ENCODE assay signal across 16 cellular contexts in genomic region chr13:90336507-90336906, GRCh38.
DNase-seq lines count a peak whose midpoint lies in the region; ATAC-seq, FAIRE-seq and TF ChIP-seq lines count a peak whose summit lies in the region.
"Had no signal": no experiment of that assay in that cellular context is flagged by ENCODE, and none has a peak within 500 bp of the region (broad histone marks: within the 10 kb centered on the region; RNA-seq: fewer than 3 reads in every experiment).

No MANE protein-coding gene starts in this region.

- H4K20me1 ChIP-seq in keratinocyte (ENCODE audit: control insufficient read depth, extremely low read depth, insufficient read depth, low read length): no peaks in the 10 kb centered on the region
- H4K20me1 ChIP-seq in OCI-LY7 (ENCODE audit: insufficient read depth, low read length): no peaks in the 10 kb centered on the region

- POLR2A ChIA-PET in OCI-LY7 (lab: Charles Lee): interaction anchor here (1.0 kb wide), 1 partner anchor 14 kb away, joined by 3 read pairs; no protein-coding TSS in a partner anchor
- POLR2A ChIA-PET in A673 (lab: Charles Lee; ENCODE audit: low non-redundant PET): no interaction called here

- no peaks in the 10 kb centered on the region for H3K9me3 ChIP-seq in keratinocyte (ENCODE audit: control insufficient read depth, low read depth, low read length)
- peaks cover 23% of the 10 kb centered on the region for H3K9me3 ChIP-seq in OCI-LY7 (ENCODE audit: low read length)
- no peaks in the 10 kb centered on the region for H3K9me3 ChIP-seq in A673 (ENCODE audit: low read depth, low read length, poor library complexity, severe bottlenecking)

- H3K4me2 ChIP-seq in keratinocyte (ENCODE audit: control insufficient read depth, extremely low read depth, insufficient read depth, low read depth, low read length): peak overlapping the region; percentile 31
- H3K4me2 ChIP-seq in OCI-LY7 (ENCODE audit: low read length): no peak overlapping the region

- H3K4me3 ChIP-seq in keratinocyte (ENCODE audit: control insufficient read depth in 2 of 3, extremely low read depth in 1 of 3, insufficient read depth in 2 of 3, low read depth in 1 of 3, low read length in 3 of 3) (no peak overlapping the region), OCI-LY7 (ENCODE audit: low read depth, low read length, poor library complexity, severe bottlenecking) (no peak overlapping the region), A673 (ENCODE audit: low read depth, low read length, poor library complexity, severe bottlenecking) (no peak overlapping the region)

- no peaks in the 10 kb centered on the region for H3K27me3 ChIP-seq in keratinocyte (ENCODE audit: control insufficient read depth, extremely low read depth, insufficient read depth, low read length)
- H3K27me3 ChIP-seq in A673 (replicated peaks; ENCODE audit: insufficient read depth, low read depth, low read length, poor library complexity): no peaks in the 10 kb centered on the region

- H3K9me1 ChIP-seq in keratinocyte (ENCODE audit: control insufficient read depth, extremely low read depth, insufficient read depth, low read length): no peaks in the 10 kb centered on the region

- no TSS peak for BruUV-seq in OCI-LY7 (replicated peaks; lab: Mats Ljungman, UMichigan)
- no TSS peak for BruUV-seq in A673 (replicated peaks; lab: Mats Ljungman, UMichigan)

- no peaks in the 10 kb centered on the region for H3K36me3 ChIP-seq in keratinocyte (ENCODE audit: control insufficient read depth in 2 of 2, extremely low read depth in 1 of 2, insufficient read depth in 2 of 2, low read length in 2 of 2)
- no peaks in the 10 kb centered on the region for H3K36me3 ChIP-seq in OCI-LY7 (ENCODE audit: insufficient read depth, low read length)
- no peaks in the 10 kb centered on the region for H3K36me3 ChIP-seq in A673 (ENCODE audit: insufficient read depth, low read length, poor library complexity, severe bottlenecking)

- H3K4me1 ChIP-seq in keratinocyte (ENCODE audit: control insufficient read depth, extremely low read depth, insufficient read depth, low read length) (peaks cover 4% of the 10 kb centered on the region), OCI-LY7 (ENCODE audit: insufficient read depth, low read length, poor library complexity, severe bottlenecking) (no peaks in the 10 kb centered on the region), A673 (ENCODE audit: insufficient read depth, low read length, poor library complexity, severe bottlenecking) (no peaks in the 10 kb centered on the region)

- peak; percentile 20 for DNase-seq in ELF-1 (ENCODE audit: low read depth, low spot score)
- no peak for DNase-seq in keratinocyte (ENCODE audit: low read depth, low spot score)
- DNase-seq in OCI-LY7 (ENCODE audit: low spot score): no peak
- DNase-seq in A673 (ENCODE audit: low spot score): no peak
- DNase-seq: AML-193, COR-L47, DMS79, GOT3, Kasumi-1, NCI-H187, NCI-H748 treated with DMSO at 0.1 percent for 48 hours had no signal

- FAIRE-seq in keratinocyte (lab: Jason Lieb, UNC): no peak
- FAIRE-seq: HTR-8/SVneo had no signal

- CTCF ChIA-PET in OCI-LY7 (lab: Charles Lee; ENCODE audit: unreplicated experiment) (no interaction called here), A673 (lab: Charles Lee) (no interaction called here)

- ATAC-seq in HG02642 (IDR thresholded peaks at IDR 0.05; ENCODE audit: poor library complexity, unreplicated experiment) (no peak), HG02938 (IDR thresholded peaks at IDR 0.05; ENCODE audit: unreplicated experiment) (no peak)

- TF ChIP-seq CTCF in 22Rv1 (IDR thresholded peaks at IDR 0.05) (no peak), VCaP (conservative IDR thresholded peaks at IDR 0.05) (no peak), keratinocyte (optimal IDR thresholded peaks at IDR 0.05 in 1 of 3, IDR thresholded peaks at IDR 0.05 in 1 of 3, conservative IDR thresholded peaks at IDR 0.05 in 1 of 3; ENCODE audit: extremely low read depth in 1 of 3, insufficient read depth in 2 of 3, low read length in 3 of 3) (no peak), OCI-LY7 (conservative IDR thresholded peaks at IDR 0.05; ENCODE audit: low read length) (no peak), A673 (conservative IDR thresholded peaks at IDR 0.05; ENCODE audit: low read depth, low read length) (no peak)

- H2AFZ ChIP-seq in keratinocyte (ENCODE audit: control insufficient read depth, low read length) (peak overlapping the region; percentile 45), OCI-LY7 (ENCODE audit: low read length) (no peak overlapping the region)

- dilution Hi-C loops in keratinocyte (cut with MboI; ENCODE audit: extremely low pct_ligation_motif_present, low sequenced_read_pairs): no loop called here

- H3K9ac ChIP-seq in keratinocyte (ENCODE audit: control insufficient read depth, extremely low read depth, insufficient read depth, low read length): no peak overlapping the region

- H3K79me2 ChIP-seq in keratinocyte (ENCODE audit: control insufficient read depth, insufficient read depth, low read length) (no peaks in the 10 kb centered on the region), OCI-LY7 (ENCODE audit: insufficient read depth, low read depth, low read length) (no peaks in the 10 kb centered on the region)

- intact Hi-C loops in OCI-LY7 (cut with micrococcal nuclease; ENCODE audit: unreplicated experiment): no loop called here
- intact Hi-C loops in A673 (cut with micrococcal nuclease; ENCODE audit: unreplicated experiment): no loop called here

- no peaks in the 10 kb centered on the region for H3K9me2 ChIP-seq in OCI-LY7 (ENCODE audit: insufficient read depth, low read length)

- H3K27ac ChIP-seq in 22Rv1: 0 out of 2 replicates have a peak overlapping the region, but pooled peaks have one; percentile 12
- H3K27ac ChIP-seq in VCaP: peak overlapping the region; percentile 46
- no peak overlapping the region for H3K27ac ChIP-seq in keratinocyte (ENCODE audit: control insufficient read depth, insufficient read depth, low read length)
- no peak overlapping the region for H3K27ac ChIP-seq in OCI-LY7 (ENCODE audit: low read depth, low read length, poor library complexity, severe bottlenecking)
- H3K27ac ChIP-seq in A673 (ENCODE audit: low read depth, low read length, poor library complexity, severe bottlenecking): no peak overlapping the region

Comparison
In these comparisons a context has a peak if more than half of its experiments do, and no peak if none do; other contexts are left out.
1. H3K27ac ChIP-seq: peak in 22Rv1 (single experiment) and VCaP (single experiment); none in keratinocyte (single experiment), OCI-LY7 (single experiment) and A673 (single experiment).